ENCODE assay signal across 18 cellular contexts in genomic region chr12:43115441-43116160, GRCh38.
A peak's percentile ranks its signal among the peaks of the same experiment; 100 is the strongest.
DNase-seq lines count a peak whose midpoint lies in the region; ATAC-seq, FAIRE-seq and TF ChIP-seq lines count a peak whose summit lies in the region.
"Had no signal": no experiment of that assay in that cellular context is flagged by ENCODE, and none has a peak within 500 bp of the region (broad histone marks: within the 10 kb centered on the region; RNA-seq: fewer than 3 reads in every experiment).

No MANE protein-coding gene starts in this region.

- H3K27me3 ChIP-seq in SJSA1 (replicated peaks), result peaks cover 45% of the 10 kb centered on the region

- TF ChIP-seq POLR2A in GM12892 (IDR thresholded peaks at IDR 0.05; ENCODE audit: low read depth, low read length), result no peak

- no peak overlapping the region for H3K27ac ChIP-seq in SJSA1
- H3K27ac ChIP-seq: C4-2B had no signal

- ATAC-seq in GM19324 (IDR thresholded peaks at IDR 0.05; ENCODE audit: low FRiP score, unreplicated experiment), result no peak
- ATAC-seq: CD8-positive, alpha-beta T cell; GM12878 had no signal

- no peak overlapping the region for H3K4me3 ChIP-seq in SJSA1
- H3K4me3 ChIP-seq in epithelial cell of esophagus (ENCODE audit: low read length), result no peak overlapping the region
- H3K4me3 ChIP-seq: GM12878 had no signal

- no peak for FAIRE-seq in GM12892 (lab: Jason Lieb, UNC)
- FAIRE-seq: GM12878, GM18507, H1 had no signal

- DNase-seq in SJSA1 (ENCODE audit: low read depth in 1 of 2, low spot score in 2 of 2) (peak; percentile 72 to 78), epithelial cell of esophagus (ENCODE audit: low read depth) (peak; percentile 65), kidney tubule cell (ENCODE audit: low spot score) (peak; percentile 56), DMS114 treated with DMSO at 0.1 percent for 48 hours (lab: John Stamatoyannopoulos, UW; ENCODE audit: unreplicated experiment) (no peak), GM12892 (ENCODE audit: insufficient read length) (no peak)
- DNase-seq: Caco-2; CD4-positive, CD25-positive, alpha-beta regulatory T cell; CD8-positive, alpha-beta T cell; DMS79; EL; GDM1; H7; HCEC 1CT had no signal

- no peaks in the 10 kb centered on the region for H3K4me1 ChIP-seq in SJSA1 (replicated peaks)

- no peak for TF ChIP-seq CTCF in epithelial cell of esophagus (IDR thresholded peaks at IDR 0.05; ENCODE audit: insufficient read depth, low read depth, low read length, missing control alignments)

- peaks cover 3% of the 10 kb centered on the region; the same call in 1 of the 2 replicates for H3K9me3 ChIP-seq in SJSA1 (replicated peaks)
- H3K9me3 ChIP-seq: Caco-2 had no signal

- H3K36me3 ChIP-seq in SJSA1, result no peaks in the 10 kb centered on the region

Comparison
In these comparisons a context has a peak if more than half of its experiments do, and no peak if none do; other contexts are left out.
1. DNase-seq: peak in SJSA1 (2 of 2), epithelial cell of esophagus (single experiment) and kidney tubule cell (single experiment); none in DMS114 treated with DMSO at 0.1 percent for 48 hours (single experiment) and GM12892 (single experiment).